1 cellular context compared by ENCODE assay signal in the genomic region with DNA sequence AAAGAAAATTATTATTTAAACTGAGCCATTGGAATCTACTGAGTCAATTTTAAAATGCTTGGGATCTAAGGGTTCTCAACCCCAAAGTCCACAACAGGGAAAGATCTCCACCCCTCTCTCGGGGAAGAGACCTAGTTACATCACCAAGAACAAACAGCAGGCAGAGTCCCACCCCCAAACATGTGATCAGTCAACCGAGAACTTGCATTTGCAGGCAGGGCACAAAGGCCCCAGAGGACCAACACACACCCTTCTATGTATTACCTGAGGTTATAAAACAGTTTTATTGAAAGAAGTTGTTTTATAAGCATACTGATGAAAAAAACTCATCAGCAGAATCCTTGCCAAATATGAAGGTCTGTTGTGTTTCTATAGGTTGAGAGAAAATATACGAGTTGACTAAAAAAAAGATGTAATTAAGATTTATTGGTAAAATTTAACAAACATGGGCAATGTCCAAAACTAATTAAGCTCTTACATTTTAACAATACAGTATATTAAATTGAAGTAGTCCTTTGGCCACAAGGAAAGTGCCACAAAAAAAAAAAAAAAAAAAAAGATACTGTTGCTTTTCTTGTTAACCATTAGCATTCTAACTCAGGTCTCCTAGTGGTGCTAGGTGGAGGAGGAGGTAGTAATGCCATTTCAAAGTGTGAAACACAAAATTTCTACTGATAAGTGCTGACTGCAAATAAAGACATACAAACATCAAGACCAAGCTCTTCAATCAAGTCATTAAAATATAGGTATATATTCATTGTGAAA.
A peak's percentile ranks its signal among the peaks of the same experiment; 100 is the strongest.
TF ChIP-seq lines count a peak whose summit lies in the region.

No MANE protein-coding gene starts in this region.

TF ChIP-seq in HepG2, 621 proteins besides CTCF, POLR2A, EP300 and RAD21 (continued from another document and continues in another):
- TF ChIP-seq ZNF558 (CRISPR knock-in tag; IDR thresholded peaks at IDR 0.05; ENCODE audit: borderline replicate concordance) (no peak), SNAPC4 (CRISPR knock-in tag; IDR thresholded peaks at IDR 0.05) (no peak), NCOA2 (CRISPR knock-in tag; IDR thresholded peaks at IDR 0.05) (peak; percentile 82), FOXK2 (IDR thresholded peaks at IDR 0.05) (peak; percentile 36; the same call in 1 of the 2 replicates), HNF4A (CRISPR knock-in tag; IDR thresholded peaks at IDR 0.05) (peak; percentile 84), NKX3-1 (CRISPR knock-in tag; IDR thresholded peaks at IDR 0.05) (no peak), ZNF747 (CRISPR knock-in tag; IDR thresholded peaks at IDR 0.05; ENCODE audit: borderline replicate concordance) (no peak), PAXIP1 (CRISPR knock-in tag; conservative IDR thresholded peaks at IDR 0.05) (peak; percentile 78), ZC3H4 (CRISPR knock-in tag; IDR thresholded peaks at IDR 0.05; ENCODE audit: borderline replicate concordance) (no peak), ATF2 (CRISPR knock-in tag; IDR thresholded peaks at IDR 0.05) (peak; percentile 94), SIX1 (CRISPR knock-in tag; IDR thresholded peaks at IDR 0.05; ENCODE audit: borderline replicate concordance) (peak; percentile 40; the same call in 1 of the 2 replicates), ZNF547 (CRISPR knock-in tag; IDR thresholded peaks at IDR 0.05) (no peak), KIAA2018 (CRISPR knock-in tag; IDR thresholded peaks at IDR 0.05; ENCODE audit: borderline replicate concordance) (no peak), PCBP2 (optimal IDR thresholded peaks at IDR 0.05; ENCODE audit: low read depth, low read length, poor library complexity, severe bottlenecking) (no peak), GABPA (IDR thresholded peaks at IDR 0.05; ENCODE audit: low read depth, low read length) (no peak), GABPA (CRISPR knock-in tag; IDR thresholded peaks at IDR 0.05; ENCODE audit: low read depth) (0 out of 2 replicates have a peak, but pooled peaks have one; percentile 15), SATB2 (CRISPR knock-in tag; IDR thresholded peaks at IDR 0.05) (no peak), ZNF260 (CRISPR knock-in tag; IDR thresholded peaks at IDR 0.05; ENCODE audit: borderline replicate concordance, low read depth) (no peak), AKAP8 (CRISPR knock-in tag; IDR thresholded peaks at IDR 0.05) (no peak), RXRA (CRISPR knock-in tag; IDR thresholded peaks at IDR 0.05) (peak; percentile 28; the same call in 1 of the 2 replicates), MTF1 (CRISPR knock-in tag; IDR thresholded peaks at IDR 0.05) (no peak), ZNF644 (CRISPR knock-in tag; IDR thresholded peaks at IDR 0.05; ENCODE audit: low read depth) (peak; percentile 71), ZNF572 (CRISPR knock-in tag; IDR thresholded peaks at IDR 0.05) (no peak), ZNF629 (CRISPR knock-in tag; conservative IDR thresholded peaks at IDR 0.05) (no peak)
- TF ChIP-seq, protein P1, sequence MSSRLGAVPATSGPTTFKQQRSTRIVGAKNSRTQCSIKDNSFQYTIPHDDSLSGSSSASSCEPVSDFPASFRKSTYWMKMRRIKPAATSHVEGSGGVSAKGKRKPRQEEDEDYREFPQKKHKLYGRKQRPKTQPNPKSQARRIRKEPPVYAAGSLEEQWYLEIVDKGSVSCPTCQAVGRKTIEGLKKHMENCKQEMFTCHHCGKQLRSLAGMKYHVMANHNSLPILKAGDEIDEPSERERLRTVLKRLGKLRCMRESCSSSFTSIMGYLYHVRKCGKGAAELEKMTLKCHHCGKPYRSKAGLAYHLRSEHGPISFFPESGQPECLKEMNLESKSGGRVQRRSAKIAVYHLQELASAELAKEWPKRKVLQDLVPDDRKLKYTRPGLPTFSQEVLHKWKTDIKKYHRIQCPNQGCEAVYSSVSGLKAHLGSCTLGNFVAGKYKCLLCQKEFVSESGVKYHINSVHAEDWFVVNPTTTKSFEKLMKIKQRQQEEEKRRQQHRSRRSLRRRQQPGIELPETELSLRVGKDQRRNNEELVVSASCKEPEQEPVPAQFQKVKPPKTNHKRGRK (CRISPR knock-in tag; IDR thresholded peaks at IDR 0.05): no peak
- TF ChIP-seq, protein P2, sequence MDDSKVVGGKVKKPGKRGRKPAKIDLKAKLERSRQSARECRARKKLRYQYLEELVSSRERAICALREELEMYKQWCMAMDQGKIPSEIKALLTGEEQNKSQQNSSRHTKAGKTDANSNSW (CRISPR knock-in tag; IDR thresholded peaks at IDR 0.05; ENCODE audit: borderline replicate concordance): no peak
- TF ChIP-seq, protein P3, sequence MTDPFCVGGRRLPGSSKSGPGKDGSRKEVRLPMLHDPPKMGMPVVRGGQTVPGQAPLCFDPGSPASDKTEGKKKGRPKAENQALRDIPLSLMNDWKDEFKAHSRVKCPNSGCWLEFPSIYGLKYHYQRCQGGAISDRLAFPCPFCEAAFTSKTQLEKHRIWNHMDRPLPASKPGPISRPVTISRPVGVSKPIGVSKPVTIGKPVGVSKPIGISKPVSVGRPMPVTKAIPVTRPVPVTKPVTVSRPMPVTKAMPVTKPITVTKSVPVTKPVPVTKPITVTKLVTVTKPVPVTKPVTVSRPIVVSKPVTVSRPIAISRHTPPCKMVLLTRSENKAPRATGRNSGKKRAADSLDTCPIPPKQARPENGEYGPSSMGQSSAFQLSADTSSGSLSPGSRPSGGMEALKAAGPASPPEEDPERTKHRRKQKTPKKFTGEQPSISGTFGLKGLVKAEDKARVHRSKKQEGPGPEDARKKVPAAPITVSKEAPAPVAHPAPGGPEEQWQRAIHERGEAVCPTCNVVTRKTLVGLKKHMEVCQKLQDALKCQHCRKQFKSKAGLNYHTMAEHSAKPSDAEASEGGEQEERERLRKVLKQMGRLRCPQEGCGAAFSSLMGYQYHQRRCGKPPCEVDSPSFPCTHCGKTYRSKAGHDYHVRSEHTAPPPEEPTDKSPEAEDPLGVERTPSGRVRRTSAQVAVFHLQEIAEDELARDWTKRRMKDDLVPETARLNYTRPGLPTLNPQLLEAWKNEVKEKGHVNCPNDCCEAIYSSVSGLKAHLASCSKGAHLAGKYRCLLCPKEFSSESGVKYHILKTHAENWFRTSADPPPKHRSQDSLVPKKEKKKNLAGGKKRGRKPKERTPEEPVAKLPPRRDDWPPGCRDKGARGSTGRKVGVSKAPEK (CRISPR knock-in tag; IDR thresholded peaks at IDR 0.05; ENCODE audit: borderline replicate concordance): no peak
